Comparison of ENCODE assay signal across 10 cellular contexts in genomic region chr1:240385985-240386978, GRCh38.
DNase-seq lines count a peak whose midpoint lies in the region; ATAC-seq and TF ChIP-seq lines count a peak whose summit lies in the region.
"Had no signal": no experiment of that assay in that cellular context is flagged by ENCODE, and none has a peak within 500 bp of the region (broad histone marks: within the 10 kb centered on the region; RNA-seq: fewer than 3 reads in every experiment).

No MANE protein-coding gene starts in this region.

- H3K27ac Mint-ChIP-seq in type B pancreatic cell, result no peak overlapping the region
- H3K27ac Mint-ChIP-seq: endodermal cell had no signal

- no peaks in the 10 kb centered on the region for H3K36me3 Mint-ChIP-seq in type B pancreatic cell

- no peaks in the 10 kb centered on the region for H3K4me1 Mint-ChIP-seq in type B pancreatic cell (ENCODE audit: unreplicated experiment)
- H3K4me1 Mint-ChIP-seq: endodermal cell had no signal

- no peaks in the 10 kb centered on the region for H3K36me3 ChIP-seq in upper lobe of right lung
- H3K36me3 ChIP-seq: adrenal gland had no signal

- H3K4me3 Mint-ChIP-seq in type B pancreatic cell, result no peak overlapping the region
- H3K4me3 Mint-ChIP-seq: endodermal cell had no signal

- H3K9me3 ChIP-seq in upper lobe of right lung, result no peaks in the 10 kb centered on the region

- H3K27ac ChIP-seq in foreskin keratinocyte (no peak overlapping the region), upper lobe of right lung (no peak overlapping the region)

- ATAC-seq in SK-N-SH treated with all-trans-retinoic acid at 6 μM for 48 hours (peak; percentile 85), foreskin keratinocyte (no peak), upper lobe of right lung (peak; percentile 41), HG02588 (IDR thresholded peaks at IDR 0.05; ENCODE audit: unreplicated experiment) (no peak)

- intact Hi-C loops in upper lobe of right lung (cut with DNase I), result no loop called here

- no peak for TF ChIP-seq CTCF in foreskin keratinocyte (conservative IDR thresholded peaks at IDR 0.05)
- TF ChIP-seq CTCF in upper lobe of right lung (IDR thresholded peaks at IDR 0.05), result no peak
- TF ChIP-seq CTCF in type B pancreatic cell (conservative IDR thresholded peaks at IDR 0.05), result no peak

- H3K4me3 ChIP-seq in upper lobe of right lung, result no peak overlapping the region
- H3K4me3 ChIP-seq: adrenal gland had no signal

- H3K9me3 Mint-ChIP-seq in type B pancreatic cell, result no peaks in the 10 kb centered on the region

- H3K4me1 ChIP-seq in foreskin keratinocyte (no peaks in the 10 kb centered on the region), upper lobe of right lung (no peaks in the 10 kb centered on the region)

- H3K27me3 Mint-ChIP-seq in type B pancreatic cell, result no peaks in the 10 kb centered on the region

- DNase-seq in H4 (ENCODE audit: low spot score), result peak; percentile 77
- peak; percentile 6 to 19 for DNase-seq in foreskin keratinocyte
- no peak for DNase-seq in upper lobe of right lung
- DNase-seq in NCI-H69 (lab: John Stamatoyannopoulos, UW), result no peak
- no peak for DNase-seq in type B pancreatic cell (ENCODE audit: extremely low spot score, unreplicated experiment)
- DNase-seq: endodermal cell, NCI-H2029 treated with DMSO at 0.1 percent for 48 hours had no signal

- H3K27me3 ChIP-seq in foreskin keratinocyte (no peaks in the 10 kb centered on the region), upper lobe of right lung (no peaks in the 10 kb centered on the region)
- H3K27me3 ChIP-seq: adrenal gland had no signal

TF ChIP-seq in SK-N-SH treated with all-trans-retinoic acid at 6 μM for 48 hours, 23 proteins besides CTCF, POLR2A, EP300 and RAD21:
- peak; percentile 1; the same call in 1 of the 2 replicates for TF ChIP-seq RARB (CRISPR knock-in tag; IDR thresholded peaks at IDR 0.05)
- TF ChIP-seq TOX (CRISPR knock-in tag; IDR thresholded peaks at IDR 0.05; ENCODE audit: borderline replicate concordance), result peak; percentile 58; the same call in 1 of the 2 replicates
- TF ChIP-seq POU6F1 (CRISPR knock-in tag; IDR thresholded peaks at IDR 0.05; ENCODE audit: borderline replicate concordance, low read depth), result peak; percentile 78; the same call in 1 of the 2 replicates
- TF ChIP-seq PPARA (CRISPR knock-in tag; IDR thresholded peaks at IDR 0.05; ENCODE audit: borderline replicate concordance), result no peak
- no peak for TF ChIP-seq TSHZ2 (CRISPR knock-in tag; IDR thresholded peaks at IDR 0.05)
- TF ChIP-seq ZC3H10 (CRISPR knock-in tag; IDR thresholded peaks at IDR 0.05), result peak; percentile 86; the same call in 1 of the 2 replicates
- TF ChIP-seq CREB5 (CRISPR knock-in tag; IDR thresholded peaks at IDR 0.05; ENCODE audit: low read depth), result no peak
- no peak for TF ChIP-seq ARNTL (CRISPR knock-in tag; IDR thresholded peaks at IDR 0.05; ENCODE audit: borderline replicate concordance, low read depth)
- no peak for TF ChIP-seq ZFP3 (CRISPR knock-in tag; IDR thresholded peaks at IDR 0.05)
- TF ChIP-seq ISL1 (CRISPR knock-in tag; IDR thresholded peaks at IDR 0.05), result peak; percentile 93

Comparison
In these comparisons a context has a peak if more than half of its experiments do, and no peak if none do; other contexts are left out.
1. DNase-seq: peak in H4 (single experiment) and foreskin keratinocyte (2 of 2); none in upper lobe of right lung (single experiment), NCI-H69 (single experiment) and type B pancreatic cell (single experiment).
2. ATAC-seq: peak in SK-N-SH treated with all-trans-retinoic acid at 6 μM for 48 hours (single experiment) and upper lobe of right lung (single experiment); none in foreskin keratinocyte (single experiment) and HG02588 (single experiment).